Comparison of ENCODE assay signal across 17 cellular contexts in the genomic region with DNA sequence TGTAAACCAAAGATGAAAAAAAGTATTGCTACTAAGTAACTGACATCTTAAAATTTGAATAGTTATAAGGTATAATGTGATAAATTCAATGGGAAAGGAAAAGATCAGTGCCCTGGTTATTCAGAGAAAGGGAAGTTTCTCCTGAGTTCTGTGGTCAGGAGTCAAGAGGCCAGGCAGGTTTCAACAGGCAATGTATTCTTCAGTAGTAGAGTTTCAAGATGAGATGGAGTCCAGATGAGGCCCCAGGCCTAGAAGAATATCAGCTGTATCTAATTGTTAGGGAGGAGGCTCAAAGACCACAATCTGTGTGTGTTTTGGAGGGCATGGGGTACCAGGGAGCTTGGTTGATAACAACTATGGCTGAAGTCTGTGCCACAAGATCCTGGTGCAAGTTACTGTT.
DNase-seq lines count a peak whose midpoint lies in the region; ATAC-seq and TF ChIP-seq lines count a peak whose summit lies in the region.
"Had no signal": no experiment of that assay in that cellular context is flagged by ENCODE, and none has a peak within 500 bp of the region (broad histone marks: within the 10 kb centered on the region; RNA-seq: fewer than 3 reads in every experiment).

No MANE protein-coding gene starts in this region.

- no peaks in the 10 kb centered on the region for H3K9me3 ChIP-seq in OCI-LY3 (ENCODE audit: insufficient read depth, low read length)
- H3K9me3 ChIP-seq: BE2C had no signal

- peak overlapping the region; percentile 15 for H3K4me2 ChIP-seq in OCI-LY3 (ENCODE audit: low read length)

- no peaks in the 10 kb centered on the region for H3K36me3 ChIP-seq in OCI-LY3 (replicated peaks; ENCODE audit: low read depth, low read length)
- H3K36me3 ChIP-seq: BE2C had no signal

- no peaks in the 10 kb centered on the region for H3K27me3 ChIP-seq in OCI-LY3 (ENCODE audit: low read depth, low read length)
- H3K27me3 ChIP-seq: BE2C had no signal

- no peaks in the 10 kb centered on the region for H4K20me1 ChIP-seq in OCI-LY3 (ENCODE audit: insufficient read depth, low read length)

- H2AFZ ChIP-seq in OCI-LY3 (ENCODE audit: low read depth, low read length): no peak overlapping the region

- H3K79me2 ChIP-seq in OCI-LY3 (ENCODE audit: low read length): no peaks in the 10 kb centered on the region

- H3K4me1 ChIP-seq in OCI-LY3 (ENCODE audit: low read length): peaks cover 44% of the 10 kb centered on the region
- H3K4me1 ChIP-seq: BE2C had no signal

- ATAC-seq in HG02870 (IDR thresholded peaks at IDR 0.05; ENCODE audit: unreplicated experiment) (peak; percentile 53), HG03432 (IDR thresholded peaks at IDR 0.05; ENCODE audit: unreplicated experiment) (peak; percentile 44)

- H3K4me3 ChIP-seq in OCI-LY3 (ENCODE audit: low read length): no peak overlapping the region
- H3K4me3 ChIP-seq in epithelial cell of esophagus (ENCODE audit: low read length): no peak overlapping the region

- TF ChIP-seq CTCF in OCI-LY3 (IDR thresholded peaks at IDR 0.05; ENCODE audit: low read depth, low read length) (no peak), epithelial cell of esophagus (IDR thresholded peaks at IDR 0.05; ENCODE audit: insufficient read depth, low read depth, low read length, missing control alignments) (no peak)

- DNase-seq in epithelial cell of esophagus (ENCODE audit: low read depth): peak; percentile 47
- DNase-seq in NCI-H146 treated with DMSO at 0.1 percent for 48 hours (lab: John Stamatoyannopoulos, UW; ENCODE audit: unreplicated experiment): no peak
- DNase-seq in NCI-H1417 (lab: John Stamatoyannopoulos, UW): no peak
- DNase-seq in amniotic stem cell (lab: John Stamatoyannopoulos, UW): no peak
- DNase-seq: ACHN; BE2C; C1 segment of cervical spinal cord; CD4-positive, CD25-positive, alpha-beta regulatory T cell; CD8-positive, alpha-beta memory T cell; COR-L47; DMS 273 treated with DMSO at 0.1 percent for 48 hours; DMS53; GDM1; H9 had no signal

- H3K27ac ChIP-seq in OCI-LY3 (ENCODE audit: low read length): no peak overlapping the region

- no peak overlapping the region for H3K9ac ChIP-seq in OCI-LY3 (ENCODE audit: low read length)
